ENCODE assay signal across 27 cellular contexts in genomic region chr17:38330941-38331411, GRCh38. TPM values are rescaled to one million over a fixed set of nuclear protein-coding genes. Genes with fewer than 3 reads are reported as not detected.
"Had no signal": no experiment of that assay in that cellular context is flagged by ENCODE, and none has a peak within 500 bp of the region (broad histone marks: within the 10 kb centered on the region; RNA-seq: fewer than 3 reads in every experiment).

No MANE protein-coding gene starts in this region.

- H3K27me3 Mint-ChIP-seq: activated CD8-positive, alpha-beta T cell treated with anti-CD3 and anti-CD28 coated beads for 36 hours had no signal

- H2AFZ ChIP-seq: hepatocyte, neural progenitor cell had no signal

- H3K9ac ChIP-seq: neural progenitor cell had no signal

- H3K27ac Mint-ChIP-seq: activated CD4-positive, alpha-beta T cell treated with anti-CD3 and anti-CD28 coated beads, Interleukin-2, amount 10 ng/mL, durations not matched to agents 7 days and 5 days; activated CD8-positive, alpha-beta T cell treated with anti-CD3 and anti-CD28 coated beads for 36 hours; activated naive CD8-positive, alpha-beta T cell; activated T-helper 2 cell treated with anti-CD3 and anti-CD28 coated beads, Interferon-gamma antibody, Interleukin-2, Interleukin-4, amounts not matched to agents 10 μg/mL and 5 μg/mL and 100 μg/mL, durations not matched to agents 14 hours and 24 hours and 36 hours; natural killer cell; neural progenitor cell; stimulated activated effector memory CD8-positive, alpha-beta T cell treated with anti-CD3 and anti-CD28 coated beads, Interleukin-12 subunit alpha, Interleukin-12 subunit beta, amount 100 ng/mL, for 72 hours; stimulated activated naive CD8-positive, alpha-beta T cell treated with anti-CD3 and anti-CD28 coated beads, Interleukin-15, Interleukin-2, amounts not matched to agents 100 ng/mL and 50 ng/mL, for 24 hours; T-helper 17 cell had no signal

- H3K4me1 ChIP-seq: gastrocnemius medialis, right lobe of liver had no signal

- H3K9me3 Mint-ChIP-seq: activated CD4-positive, alpha-beta T cell treated with anti-CD3 and anti-CD28 coated beads, Interleukin-2, amount 10 ng/mL, durations not matched to agents 7 days and 5 days; activated CD8-positive, alpha-beta T cell treated with anti-CD3 and anti-CD28 coated beads for 36 hours; activated T-helper 2 cell treated with anti-CD3 and anti-CD28 coated beads, Interferon-gamma antibody, Interleukin-2, Interleukin-4, amounts not matched to agents 10 μg/mL and 5 μg/mL and 100 μg/mL, durations not matched to agents 14 hours and 24 hours and 36 hours; natural killer cell; neural progenitor cell; stimulated activated effector memory CD8-positive, alpha-beta T cell treated with anti-CD3 and anti-CD28 coated beads, Interleukin-12 subunit alpha, Interleukin-12 subunit beta, amount 100 ng/mL, for 72 hours; stimulated activated naive CD8-positive, alpha-beta T cell treated with anti-CD3 and anti-CD28 coated beads, Interleukin-15, Interleukin-2, amounts not matched to agents 100 ng/mL and 50 ng/mL, for 24 hours had no signal

- H3K27me3 ChIP-seq: gastrocnemius medialis, hepatocyte, neural progenitor cell, right lobe of liver had no signal

- H3K27ac ChIP-seq: gastrocnemius medialis, hepatocyte, neural progenitor cell, right lobe of liver had no signal

- H3K9me3 ChIP-seq: gastrocnemius medialis, right lobe of liver had no signal

- H3K36me3 Mint-ChIP-seq: activated naive CD8-positive, alpha-beta T cell; natural killer cell; neural progenitor cell; stimulated activated effector memory CD8-positive, alpha-beta T cell treated with anti-CD3 and anti-CD28 coated beads, Interleukin-12 subunit alpha, Interleukin-12 subunit beta, amount 100 ng/mL, for 72 hours had no signal

- H3K4me2 ChIP-seq: hepatocyte, neural progenitor cell had no signal

- H3K36me3 ChIP-seq: gastrocnemius medialis, neural progenitor cell, right lobe of liver had no signal

- DNase-seq: activated CD4-positive, alpha-beta T cell treated with anti-CD3 and anti-CD28 coated beads, Interleukin-2, amount 10 ng/mL, durations not matched to agents 7 days and 5 days; activated CD4-positive, CD25-positive, alpha-beta regulatory T cell treated with anti-CD3 and anti-CD28 coated beads, Interleukin-2, amount 50 U/mL, for 72 hours; activated CD8-positive, alpha-beta T cell treated with anti-CD3 and anti-CD28 coated beads for 36 hours; activated naive CD4-positive, alpha-beta T cell treated with Interleukin-2 at 50 U/mL for 16 hours; activated T-cell treated with anti-CD3 and anti-CD28 coated beads, Interleukin-2, amount 50 U/mL, for 48 hours; anterior cingulate cortex; dermis blood vessel endothelial cell; effector CD8-positive, alpha-beta T cell; gastrocnemius medialis; glutamatergic neuron; mesendoderm; natural killer cell; stimulated activated CD4-positive, alpha-beta T cell treated with anti-CD3 and anti-CD28 coated beads, Interleukin-12 subunit alpha, Interleukin-12 subunit beta, amount 100 ng/mL, for 4 hours; stimulated activated CD4-positive, alpha-beta T cell treated with anti-CD3 and anti-CD28 coated beads, Interleukin-4, amount 100 ng/mL, for 24 hours; substantia nigra; T-helper 17 cell had no signal

- H3K4me3 ChIP-seq: gastrocnemius medialis, hepatocyte, lung, neural progenitor cell, right lobe of liver had no signal

- H3K4me3 Mint-ChIP-seq: activated CD4-positive, alpha-beta T cell treated with anti-CD3 and anti-CD28 coated beads, Interleukin-2, amount 10 ng/mL, durations not matched to agents 7 days and 5 days; activated CD8-positive, alpha-beta T cell treated with anti-CD3 and anti-CD28 coated beads for 36 hours; activated naive CD8-positive, alpha-beta T cell; natural killer cell; neural progenitor cell; stimulated activated effector memory CD8-positive, alpha-beta T cell treated with anti-CD3 and anti-CD28 coated beads, Interleukin-12 subunit alpha, Interleukin-12 subunit beta, amount 100 ng/mL, for 72 hours; stimulated activated naive CD8-positive, alpha-beta T cell treated with anti-CD3 and anti-CD28 coated beads, Interleukin-15, Interleukin-2, amounts not matched to agents 100 ng/mL and 50 ng/mL, for 24 hours; T-helper 17 cell had no signal

- ATAC-seq: activated CD8-positive, alpha-beta T cell treated with anti-CD3 and anti-CD28 coated beads for 36 hours; gastrocnemius medialis; natural killer cell; right lobe of liver; stimulated activated effector memory CD8-positive, alpha-beta T cell treated with anti-CD3 and anti-CD28 coated beads, Interleukin-12 subunit alpha, Interleukin-12 subunit beta, amount 100 ng/mL, for 72 hours; T-helper 17 cell had no signal

RNA-seq across cellular contexts. Expression of gene GPR179, which starts 12.8 kb away (rescaled TPM):
- total RNA-seq: activated CD4-positive, alpha-beta T cell treated with anti-CD3 and anti-CD28 coated beads, Interleukin-2, amount 10 ng/mL, durations not matched to agents 7 days and 5 days; activated T-helper 2 cell treated with anti-CD3 and anti-CD28 coated beads, Interferon-gamma antibody, Interleukin-2, Interleukin-4, amounts not matched to agents 10 μg/mL and 5 μg/mL and 100 μg/mL, durations not matched to agents 14 hours and 24 hours and 36 hours; dermis blood vessel endothelial cell; epithelial cell of proximal tubule; natural killer cell; omental fat pad; skeletal muscle tissue; T-helper 17 cell had no signal
